ENCODE assay signal across 29 cellular contexts in the genomic region with DNA sequence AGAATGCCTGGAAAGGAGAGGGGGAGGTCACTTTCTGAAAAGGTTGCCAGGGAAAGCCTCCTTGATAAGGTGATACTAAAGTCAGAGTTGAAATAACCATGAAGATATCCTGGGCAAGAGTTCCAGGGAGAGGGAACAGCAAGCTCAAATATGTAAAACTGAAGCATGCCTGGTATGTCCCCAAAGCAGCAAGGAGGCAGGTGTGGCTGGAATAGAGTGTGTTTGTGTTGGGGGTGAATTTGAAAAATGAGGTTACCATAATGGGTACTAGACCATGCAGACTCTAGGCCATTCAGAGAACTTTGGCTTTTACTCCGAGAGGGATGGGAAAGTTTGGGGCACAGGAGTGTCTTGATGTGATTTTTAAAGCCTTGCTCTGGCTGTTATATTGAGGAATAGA.
"Had no signal": no experiment of that assay in that cellular context is flagged by ENCODE, and none has a peak within 500 bp of the region (broad histone marks: within the 10 kb centered on the region; RNA-seq: fewer than 3 reads in every experiment).

No MANE protein-coding gene starts in this region.

- H3K27me3 ChIP-seq: gastrocnemius medialis, hepatocyte, pancreas, right lobe of liver had no signal

- H3K4me3 Mint-ChIP-seq: memory B cell; mesothelial cell of epicardium; naive B cell; natural killer cell treated with Interleukin-12 subunit alpha and Interleukin-12 subunit beta and Interleukin-15 and Interleukin-18, amount 100 ng/mL, for 72 hours; neural crest cell; stimulated activated naive CD8-positive, alpha-beta T cell treated with anti-CD3 and anti-CD28 coated beads, Interleukin-15, amount 100 ng/mL, for 72 hours had no signal

- H3K4me3 ChIP-seq: gastrocnemius medialis, heart left ventricle, hepatocyte, left ventricle myocardium inferior, lung, mucosa of descending colon, pancreas, right lobe of liver, suprapubic skin had no signal

- DNase-seq: cortex of kidney; effector CD4-positive, alpha-beta T cell; foreskin fibroblast; gastrocnemius medialis; heart left ventricle; left cardiac atrium; left ventricle myocardium inferior; mucosa of descending colon; naive B cell; pancreas; right lobe of liver; small intestine; stimulated activated CD4-positive, alpha-beta T cell treated with anti-CD3 and anti-CD28 coated beads, Interleukin-12 subunit alpha, Interleukin-12 subunit beta, amount 100 ng/mL, for 4 hours; stimulated activated CD4-positive, alpha-beta T cell treated with anti-CD3 and anti-CD28 coated beads, Interleukin-1b, Interleukin-23, amount 100 ng/mL, for 48 hours; stimulated activated CD4-positive, alpha-beta T cell treated with anti-CD3 and anti-CD28 coated beads, Interleukin-4, amount 100 ng/mL, for 1 hour; stimulated activated CD8-positive, alpha-beta memory T cell treated with anti-CD3 and anti-CD28 coated beads, Interleukin-4, amount 100 ng/mL, for 48 hours; stimulated activated naive CD4-positive, alpha-beta T cell; stimulated activated naive CD8-positive, alpha-beta T cell treated with anti-CD3 and anti-CD28 coated beads, Interleukin-15, amount 100 ng/mL, for 72 hours; trophoblast cell had no signal

- H3K9me3 ChIP-seq: gastrocnemius medialis, left ventricle myocardium inferior, mucosa of descending colon, neutrophil, pancreas, right lobe of liver, suprapubic skin had no signal

- H3K4me1 Mint-ChIP-seq: memory B cell, mesothelial cell of epicardium, naive B cell, neural crest cell had no signal

- H3K9me3 Mint-ChIP-seq: memory B cell had no signal

- ATAC-seq: esophagus mucosa; gastrocnemius medialis; heart left ventricle; left cardiac atrium; mucosa of descending colon; natural killer cell treated with Interleukin-12 subunit alpha and Interleukin-12 subunit beta and Interleukin-15 and Interleukin-18, amount 100 ng/mL, for 72 hours; pancreas; right lobe of liver; stimulated activated naive CD8-positive, alpha-beta T cell treated with anti-CD3 and anti-CD28 coated beads, Interleukin-15, amount 100 ng/mL, for 72 hours had no signal

- H3K4me1 ChIP-seq: gastrocnemius medialis, heart left ventricle, left ventricle myocardium inferior, pancreas, right lobe of liver had no signal

- H3K36me3 Mint-ChIP-seq: memory B cell, mesothelial cell of epicardium, naive B cell had no signal

- H3K36me3 ChIP-seq: gastrocnemius medialis, heart left ventricle, left ventricle myocardium inferior, neutrophil, pancreas, right lobe of liver, suprapubic skin had no signal

- H3K27ac Mint-ChIP-seq: memory B cell; mesothelial cell of epicardium; naive B cell; natural killer cell treated with Interleukin-12 subunit alpha and Interleukin-12 subunit beta and Interleukin-15 and Interleukin-18, amount 100 ng/mL, for 72 hours; stimulated activated naive CD8-positive, alpha-beta T cell treated with anti-CD3 and anti-CD28 coated beads, Interleukin-15, amount 100 ng/mL, for 72 hours had no signal

- H3K27ac ChIP-seq: epithelial cell of prostate, gastrocnemius medialis, heart left ventricle, hepatocyte, left ventricle myocardium inferior, neutrophil, pancreas, right lobe of liver, suprapubic skin had no signal
